In the genomic region with DNA sequence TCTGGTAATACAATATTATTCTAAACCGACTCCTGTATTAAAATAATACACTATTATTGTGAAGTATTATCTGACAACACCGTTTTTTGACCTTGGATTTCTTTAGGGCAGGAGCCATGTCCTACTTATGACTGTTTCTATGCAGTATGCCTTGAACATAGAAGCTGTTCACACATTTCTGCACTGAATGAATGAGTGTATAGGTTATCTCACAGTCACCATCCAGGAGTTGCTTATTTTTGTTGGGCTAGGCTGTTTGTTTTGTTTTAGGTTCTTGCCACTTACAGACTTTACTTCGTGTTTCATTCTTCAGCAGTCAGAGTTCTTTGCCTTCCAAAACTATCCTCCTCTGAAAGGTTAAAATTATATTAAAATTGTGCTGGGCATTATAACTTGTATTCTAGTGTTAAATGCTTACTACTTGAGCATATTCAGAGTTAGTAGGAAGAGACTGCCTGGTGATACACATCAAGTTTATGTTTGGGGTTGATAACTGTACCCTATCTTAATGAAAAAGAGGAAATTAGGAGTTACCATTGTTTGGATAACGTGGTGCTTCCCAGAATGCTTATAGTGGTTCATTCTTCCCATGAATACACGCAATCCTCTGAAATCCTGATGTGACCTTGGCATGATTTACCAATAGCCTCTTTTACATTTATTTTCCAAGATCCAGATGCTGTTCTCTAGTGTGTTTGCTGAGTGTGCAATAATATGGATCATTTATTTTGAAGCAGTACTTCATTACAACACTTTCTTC, we compare ENCODE assay signal across 8 cellular contexts.
DNase-seq lines count a peak whose midpoint lies in the region; ATAC-seq lines count a peak whose summit lies in the region.

No MANE protein-coding gene starts in this region.

- H3K79me2 ChIP-seq in ACC112 (ENCODE audit: control insufficient read depth, insufficient read depth, low read length, unreplicated experiment), result peaks cover 69% of the 10 kb centered on the region

- in situ Hi-C loops in HAP-1 (cut with MboI; ENCODE audit: low sequenced_read_pairs), result no loop called here

- no peak overlapping the region for H2AFZ ChIP-seq in ACC112 (ENCODE audit: low read length, unreplicated experiment)

- peak overlapping the region; percentile 95 for H3K9ac ChIP-seq in adipocyte (ENCODE audit: low read length)

- no peaks in the 10 kb centered on the region for H3K9me3 ChIP-seq in HAP-1
- H3K9me3 ChIP-seq in adipocyte (ENCODE audit: control insufficient read depth, low read length), result no peaks in the 10 kb centered on the region

- ATAC-seq in HG03175 (IDR thresholded peaks at IDR 0.05; ENCODE audit: unreplicated experiment) (no peak), HG03520 (IDR thresholded peaks at IDR 0.05; ENCODE audit: unreplicated experiment) (no peak)

- H3K4me1 ChIP-seq in ACC112 (ENCODE audit: control insufficient read depth, insufficient read depth, low read length, unreplicated experiment), result peaks cover 53% of the 10 kb centered on the region
- H3K4me1 ChIP-seq in HAP-1, result peaks cover 33% of the 10 kb centered on the region
- peaks cover 62% of the 10 kb centered on the region for H3K4me1 ChIP-seq in adipocyte (ENCODE audit: control insufficient read depth, insufficient read depth, low read length)

- H3K4me3 ChIP-seq in ACC112 (ENCODE audit: low read depth, low read length) (peak overlapping the region; percentile 88), HAP-1 (peak overlapping the region; percentile 84), adipocyte (ENCODE audit: low read length) (peak overlapping the region; percentile 93)

- no peaks in the 10 kb centered on the region for H3K27me3 ChIP-seq in ACC112 (ENCODE audit: insufficient read depth, low read length)
- H3K27me3 ChIP-seq in HAP-1 (ENCODE audit: low read depth), result no peaks in the 10 kb centered on the region
- H3K27me3 ChIP-seq in adipocyte (replicated peaks; ENCODE audit: control insufficient read depth, insufficient read depth, low read length), result no peaks in the 10 kb centered on the region

- DNase-seq in HAP-1 (ENCODE audit: low spot score in 2 of 2) (no peak), adipocyte (ENCODE audit: low read depth) (peak; percentile 87), kidney glomerular epithelial cell (lab: John Stamatoyannopoulos, UW) (peak; percentile 27), activated gamma-delta T cell (lab: John Stamatoyannopoulos, UW) (no peak), superior temporal gyrus (ENCODE audit: extremely low spot score) (no peak)

- H3K27ac ChIP-seq in ACC112 (ENCODE audit: low read depth, low read length), result peak overlapping the region; percentile 92

- no peaks in the 10 kb centered on the region; the same call in none of the 2 replicates for H3K36me3 ChIP-seq in ACC112 (ENCODE audit: insufficient read depth, low read length)
- H3K36me3 ChIP-seq in HAP-1 (replicated peaks), result no peaks in the 10 kb centered on the region; the same call in 1 of the 2 replicates
- peaks cover 4% of the 10 kb centered on the region for H3K36me3 ChIP-seq in adipocyte (ENCODE audit: control insufficient read depth, insufficient read depth, low read length, severe bottlenecking)

Comparison
In these comparisons a context has a peak if more than half of its experiments do, and no peak if none do; other contexts are left out.
1. DNase-seq: peak in adipocyte (single experiment) and kidney glomerular epithelial cell (single experiment); none in HAP-1 (0 of 2), activated gamma-delta T cell (single experiment) and superior temporal gyrus (single experiment).
2. Peak in every context shown above with its lines, with median percentiles within 50 percentile points of each other: H3K4me3 ChIP-seq.